14 cellular contexts compared by ENCODE assay signal in genomic region chr1:246482780-246483179, GRCh38. TPM values are rescaled to one million over a fixed set of nuclear protein-coding genes. Genes with fewer than 3 reads are reported as not detected.
DNase-seq lines count a peak whose midpoint lies in the region; ATAC-seq and TF ChIP-seq lines count a peak whose summit lies in the region.
"Had no signal": no experiment of that assay in that cellular context is flagged by ENCODE, and none has a peak within 500 bp of the region (broad histone marks: within the 10 kb centered on the region; RNA-seq: fewer than 3 reads in every experiment).

No MANE protein-coding gene starts in this region.

- H3K27me3 ChIP-seq in stomach smooth muscle (ENCODE audit: control insufficient read depth in 1 of 2, insufficient read depth in 2 of 2, low read length in 2 of 2) (no peaks in the 10 kb centered on the region), H7 (ENCODE audit: control insufficient read depth, insufficient read depth, low read length) (no peaks in the 10 kb centered on the region), GM23338 (ENCODE audit: insufficient read depth) (no peaks in the 10 kb centered on the region)
- H3K27me3 ChIP-seq: upper lobe of left lung had no signal

- no peak for DNase-seq in activated CD8-positive, alpha-beta T cell treated with anti-CD3 and anti-CD28 coated beads for 36 hours
- no peak for DNase-seq in activated CD8-positive, alpha-beta T cell treated with anti-CD3 and anti-CD28 coated beads, Interleukin-2, amount 10 ng/mL, durations not matched to agents 7 days and 5 days
- no peak for DNase-seq in activated B cell treated with CpG ODN at 0.5 μM for 24 hours
- no peak for DNase-seq in H7
- no peak for DNase-seq in SIG-M5 treated with dmso at 0.1 percent for 504 hours (lab: John Stamatoyannopoulos, UW; ENCODE audit: unreplicated experiment)
- DNase-seq in GM23338 (ENCODE audit: low spot score): no peak
- DNase-seq: left ventricle myocardium superior, MV-4-11, NCI-H748 treated with DMSO at 0.1 percent for 48 hours, nucleus accumbens, upper lobe of left lung had no signal

- H3K4me1 ChIP-seq in stomach smooth muscle (ENCODE audit: control insufficient read depth, insufficient read depth, low read length): no peaks in the 10 kb centered on the region
- no peaks in the 10 kb centered on the region for H3K4me1 ChIP-seq in GM23338 (ENCODE audit: insufficient read depth)

- no peak overlapping the region for H3K9ac ChIP-seq in stomach smooth muscle (ENCODE audit: low read length in 2 of 2)

- H3K9me3 ChIP-seq in stomach smooth muscle (ENCODE audit: control insufficient read depth in 2 of 2, low read length in 2 of 2): no peaks in the 10 kb centered on the region
- H3K9me3 ChIP-seq: upper lobe of left lung had no signal

- H3K4me2 ChIP-seq in GM23338: no peak overlapping the region

- H3K4me3 ChIP-seq in stomach smooth muscle (ENCODE audit: low read length in 2 of 2) (peak overlapping the region; percentile 1 to 45), H7 (ENCODE audit: insufficient read depth, low read depth, low read length) (no peak overlapping the region), GM23338 (no peak overlapping the region)
- H3K4me3 ChIP-seq: upper lobe of left lung had no signal

- H3K27ac Mint-ChIP-seq in activated CD8-positive, alpha-beta T cell treated with anti-CD3 and anti-CD28 coated beads for 36 hours: peak overlapping the region; percentile 43
- H3K27ac Mint-ChIP-seq in activated CD8-positive, alpha-beta T cell treated with anti-CD3 and anti-CD28 coated beads, Interleukin-2, amount 10 ng/mL, durations not matched to agents 7 days and 5 days: no peak overlapping the region
- H3K27ac Mint-ChIP-seq in activated B cell treated with CpG ODN at 0.5 μM for 24 hours: peak overlapping the region; percentile 54
- H3K27ac Mint-ChIP-seq in GM23338: no peak overlapping the region
- H3K27ac Mint-ChIP-seq: WTC11 had no signal

- ATAC-seq in activated CD8-positive, alpha-beta T cell treated with anti-CD3 and anti-CD28 coated beads for 36 hours: no peak
- no peak for ATAC-seq in activated CD8-positive, alpha-beta T cell treated with anti-CD3 and anti-CD28 coated beads, Interleukin-2, amount 10 ng/mL, durations not matched to agents 7 days and 5 days
- peak; percentile 35 for ATAC-seq in HG03280 (IDR thresholded peaks at IDR 0.05; ENCODE audit: unreplicated experiment)
- ATAC-seq in activated B cell treated with CpG ODN at 0.5 μM for 24 hours (ENCODE audit: low read depth): no peak
- no peak for ATAC-seq in GM23338
- ATAC-seq: left ventricle myocardium superior, WTC11 had no signal

- no peaks in the 10 kb centered on the region for H3K9me2 ChIP-seq in GM23338 (ENCODE audit: insufficient read depth)

- intact Hi-C loops in activated CD8-positive, alpha-beta T cell treated with anti-CD3 and anti-CD28 coated beads for 36 hours (cut with micrococcal nuclease): no loop called here
- intact Hi-C loops in activated B cell treated with CpG ODN at 0.5 μM for 24 hours (cut with micrococcal nuclease): no loop called here

- TF ChIP-seq CTCF in activated CD8-positive, alpha-beta T cell treated with anti-CD3 and anti-CD28 coated beads for 36 hours (IDR thresholded peaks at IDR 0.05): no peak
- no peak for TF ChIP-seq CTCF in activated B cell treated with CpG ODN at 0.5 μM for 24 hours (IDR thresholded peaks at IDR 0.05)
- no peak for TF ChIP-seq CTCF in GM23338 (conservative IDR thresholded peaks at IDR 0.05; ENCODE audit: low read depth in 2 of 2)

- H3K27ac ChIP-seq in stomach smooth muscle (ENCODE audit: low read length): no peak overlapping the region
- H3K27ac ChIP-seq in GM23338 (ENCODE audit: low read depth): no peak overlapping the region
- H3K27ac ChIP-seq: upper lobe of left lung had no signal

- peaks cover 18% of the 10 kb centered on the region for H3K79me2 ChIP-seq in GM23338 (replicated peaks; ENCODE audit: insufficient read depth)

- no peak overlapping the region for H2AFZ ChIP-seq in GM23338

- H3K4me3 Mint-ChIP-seq in activated CD8-positive, alpha-beta T cell treated with anti-CD3 and anti-CD28 coated beads for 36 hours: no peak overlapping the region
- H3K4me3 Mint-ChIP-seq in activated CD8-positive, alpha-beta T cell treated with anti-CD3 and anti-CD28 coated beads, Interleukin-2, amount 10 ng/mL, durations not matched to agents 7 days and 5 days: no peak overlapping the region
- peak overlapping the region; percentile 56 for H3K4me3 Mint-ChIP-seq in activated B cell treated with CpG ODN at 0.5 μM for 24 hours
- H3K4me3 Mint-ChIP-seq in GM23338: no peak overlapping the region
- H3K4me3 Mint-ChIP-seq: WTC11 had no signal

- peaks cover 3% of the 10 kb centered on the region; the same call in 1 of the 2 replicates for H4K20me1 ChIP-seq in GM23338 (replicated peaks; ENCODE audit: insufficient read depth)

- H3K4me1 Mint-ChIP-seq in activated CD8-positive, alpha-beta T cell treated with anti-CD3 and anti-CD28 coated beads for 36 hours (ENCODE audit: low read depth): peaks cover 32% of the 10 kb centered on the region
- H3K4me1 Mint-ChIP-seq in activated CD8-positive, alpha-beta T cell treated with anti-CD3 and anti-CD28 coated beads, Interleukin-2, amount 10 ng/mL, durations not matched to agents 7 days and 5 days (ENCODE audit: low read depth): peaks cover 10% of the 10 kb centered on the region
- peaks cover 19% of the 10 kb centered on the region for H3K4me1 Mint-ChIP-seq in activated B cell treated with CpG ODN at 0.5 μM for 24 hours
- H3K4me1 Mint-ChIP-seq in GM23338: no peaks in the 10 kb centered on the region
- H3K4me1 Mint-ChIP-seq: WTC11 had no signal

- CTCF ChIA-PET in activated CD8-positive, alpha-beta T cell treated with anti-CD3 and anti-CD28 coated beads for 36 hours (lab: Charles Lee): interaction anchor here (1.3 to 1.6 kb wide), 3 partner anchors 10 to 15 kb away, joined by 5 to 7 read pairs (median 6); no protein-coding TSS in a partner anchor
- CTCF ChIA-PET in activated CD8-positive, alpha-beta T cell treated with anti-CD3 and anti-CD28 coated beads, Interleukin-2, amount 10 ng/mL, durations not matched to agents 7 days and 5 days (lab: Charles Lee): interaction anchor here (0.8 to 1.5 kb wide), 3 partner anchors 9 to 15 kb away, joined by 3 to 6 read pairs (median 3); no protein-coding TSS in a partner anchor
- CTCF ChIA-PET in activated B cell treated with CpG ODN at 0.5 μM for 24 hours (lab: Charles Lee): no interaction called here

- POLR2A ChIA-PET in activated CD8-positive, alpha-beta T cell treated with anti-CD3 and anti-CD28 coated beads for 36 hours (lab: Charles Lee): no interaction called here
- POLR2A ChIA-PET in activated CD8-positive, alpha-beta T cell treated with anti-CD3 and anti-CD28 coated beads, Interleukin-2, amount 10 ng/mL, durations not matched to agents 7 days and 5 days (lab: Charles Lee): no interaction called here
- POLR2A ChIA-PET in activated B cell treated with CpG ODN at 0.5 μM for 24 hours (lab: Charles Lee): no interaction called here

- no peaks in the 10 kb centered on the region for H3K36me3 Mint-ChIP-seq in activated CD8-positive, alpha-beta T cell treated with anti-CD3 and anti-CD28 coated beads for 36 hours (ENCODE audit: low read depth)
- peaks cover 1% of the 10 kb centered on the region for H3K36me3 Mint-ChIP-seq in activated CD8-positive, alpha-beta T cell treated with anti-CD3 and anti-CD28 coated beads, Interleukin-2, amount 10 ng/mL, durations not matched to agents 7 days and 5 days (ENCODE audit: low read depth)
- no peaks in the 10 kb centered on the region for H3K36me3 Mint-ChIP-seq in activated B cell treated with CpG ODN at 0.5 μM for 24 hours (ENCODE audit: low read depth)
- H3K36me3 Mint-ChIP-seq in GM23338 (ENCODE audit: low read depth): no peaks in the 10 kb centered on the region
- H3K36me3 Mint-ChIP-seq: WTC11 had no signal

- no peaks in the 10 kb centered on the region for H3K36me3 ChIP-seq in stomach smooth muscle (ENCODE audit: control insufficient read depth in 2 of 2, insufficient read depth in 2 of 2, low read length in 2 of 2)
- no peaks in the 10 kb centered on the region for H3K36me3 ChIP-seq in H7 (replicated peaks; ENCODE audit: control insufficient read depth, insufficient read depth, low read length)
- no peaks in the 10 kb centered on the region for H3K36me3 ChIP-seq in GM23338 (ENCODE audit: insufficient read depth)
- H3K36me3 ChIP-seq: upper lobe of left lung had no signal

- no peaks in the 10 kb centered on the region for H3K9me3 Mint-ChIP-seq in activated CD8-positive, alpha-beta T cell treated with anti-CD3 and anti-CD28 coated beads for 36 hours
- H3K9me3 Mint-ChIP-seq in activated CD8-positive, alpha-beta T cell treated with anti-CD3 and anti-CD28 coated beads, Interleukin-2, amount 10 ng/mL, durations not matched to agents 7 days and 5 days (ENCODE audit: insufficient read depth): no peaks in the 10 kb centered on the region
- no peaks in the 10 kb centered on the region for H3K9me3 Mint-ChIP-seq in activated B cell treated with CpG ODN at 0.5 μM for 24 hours
- H3K9me3 Mint-ChIP-seq in GM23338: no peaks in the 10 kb centered on the region
- H3K9me3 Mint-ChIP-seq: WTC11 had no signal

- no peaks in the 10 kb centered on the region for H3K27me3 Mint-ChIP-seq in activated CD8-positive, alpha-beta T cell treated with anti-CD3 and anti-CD28 coated beads for 36 hours
- no peaks in the 10 kb centered on the region for H3K27me3 Mint-ChIP-seq in activated CD8-positive, alpha-beta T cell treated with anti-CD3 and anti-CD28 coated beads, Interleukin-2, amount 10 ng/mL, durations not matched to agents 7 days and 5 days (ENCODE audit: low read depth)
- H3K27me3 Mint-ChIP-seq in activated B cell treated with CpG ODN at 0.5 μM for 24 hours: no peaks in the 10 kb centered on the region
- no peaks in the 10 kb centered on the region for H3K27me3 Mint-ChIP-seq in GM23338 (ENCODE audit: insufficient read depth, low read depth, poor library complexity)

- no peaks in the 10 kb centered on the region for H3F3A ChIP-seq in GM23338 (replicated peaks; ENCODE audit: low read depth)

TF ChIP-seq in GM23338, 12 proteins besides CTCF, POLR2A, EP300 and RAD21 (continues in another document):
- no peak for TF ChIP-seq STAT1 (IDR thresholded peaks at IDR 0.05; ENCODE audit: unreplicated experiment)

RNA-seq across cellular contexts. Expression of gene SMYD3, which starts 24.3 kb away (rescaled TPM):
- total RNA-seq in activated CD8-positive, alpha-beta T cell treated with anti-CD3 and anti-CD28 coated beads for 36 hours: 10 to 100 TPM; 22.6 to 24.6 TPM
- 10 to 100 TPM; 22.7 to 23.2 TPM for total RNA-seq in activated CD8-positive, alpha-beta T cell treated with anti-CD3 and anti-CD28 coated beads, Interleukin-2, amount 10 ng/mL, durations not matched to agents 7 days and 5 days
- total RNA-seq in activated B cell treated with CpG ODN at 0.5 μM for 24 hours: 18.3 and 20.8 TPM in 2 replicates
- 25.6 and 31.0 TPM in 2 replicates for total RNA-seq in H7 (2014; rRNA removed; shearing (Covaris generic))
- total RNA-seq in GM23338 (2014; rRNA removed; shearing (Covaris generic)): 31.7 and 34.4 TPM in 2 replicates
- 31.8 and 34.1 TPM in 2 replicates for polyA plus RNA-seq in GM23338 (2016; fragmentation: Nextera tagmentation; extraction: Ambion mirVana)

Comparison
In these comparisons a context has a peak if more than half of its experiments do, and no peak if none do; other contexts are left out.
1. H3K27ac Mint-ChIP-seq: peak in activated CD8-positive, alpha-beta T cell treated with anti-CD3 and anti-CD28 coated beads for 36 hours (single experiment) and activated B cell treated with CpG ODN at 0.5 μM for 24 hours (single experiment); none in activated CD8-positive, alpha-beta T cell treated with anti-CD3 and anti-CD28 coated beads, Interleukin-2, amount 10 ng/mL, durations not matched to agents 7 days and 5 days (single experiment) and GM23338 (single experiment).
2. H3K4me3 ChIP-seq: peak in stomach smooth muscle (2 of 2); none in H7 (single experiment) and GM23338 (single experiment).